ENCODE assay signal across 1 cellular context in the genomic region with DNA sequence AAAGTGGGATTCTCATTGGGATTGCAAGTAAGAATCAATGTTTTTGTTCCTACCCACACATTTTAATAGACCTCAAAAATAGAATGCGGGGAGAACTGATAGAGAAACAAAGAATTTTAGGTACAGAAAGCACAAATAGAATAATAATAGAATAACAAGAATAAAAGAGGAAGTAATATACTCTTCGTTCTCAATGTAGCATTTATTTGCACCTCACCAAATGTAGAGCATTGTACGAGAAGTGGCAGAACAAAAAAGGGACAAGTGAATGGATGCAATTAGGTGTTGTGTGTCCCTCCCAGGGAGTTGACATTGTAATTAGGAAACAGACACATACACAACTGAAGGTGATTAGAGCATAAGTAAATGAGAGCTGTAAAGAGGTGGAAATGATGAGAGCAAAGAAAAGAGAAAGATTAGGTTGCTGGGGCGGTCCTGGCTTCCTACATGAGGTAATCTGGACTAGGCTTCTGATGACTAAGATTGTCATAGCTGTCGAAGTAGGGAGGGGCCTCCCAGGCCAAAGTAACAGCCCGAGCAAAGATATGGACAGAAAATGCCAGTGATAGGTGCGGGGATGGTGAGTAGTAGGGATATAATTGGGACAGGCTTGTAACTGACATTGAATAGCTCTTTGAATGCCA.
TF ChIP-seq lines count a peak whose summit lies in the region.

No MANE protein-coding gene starts in this region.

TF ChIP-seq in IMR-90, 13 proteins besides CTCF, POLR2A, EP300 and RAD21 (continued from another document):
- TF ChIP-seq FOS (IDR thresholded peaks at IDR 0.05; ENCODE audit: low read depth, low read length) (no peak), MAFK (IDR thresholded peaks at IDR 0.05; ENCODE audit: low read depth, low read length) (no peak), MXI1 (IDR thresholded peaks at IDR 0.05; ENCODE audit: borderline replicate concordance, low read depth, low read length) (no peak), USF2 (IDR thresholded peaks at IDR 0.05; ENCODE audit: low read depth, low read length) (no peak), BHLHE40 (IDR thresholded peaks at IDR 0.05; ENCODE audit: low read depth, low read length) (no peak), CHD1 (IDR thresholded peaks at IDR 0.05; ENCODE audit: low read depth, low read length) (no peak), RCOR1 (IDR thresholded peaks at IDR 0.05; ENCODE audit: insufficient replicate concordance, low read length) (no peak)
